1 cellular context compared by ENCODE assay signal in the genomic region with DNA sequence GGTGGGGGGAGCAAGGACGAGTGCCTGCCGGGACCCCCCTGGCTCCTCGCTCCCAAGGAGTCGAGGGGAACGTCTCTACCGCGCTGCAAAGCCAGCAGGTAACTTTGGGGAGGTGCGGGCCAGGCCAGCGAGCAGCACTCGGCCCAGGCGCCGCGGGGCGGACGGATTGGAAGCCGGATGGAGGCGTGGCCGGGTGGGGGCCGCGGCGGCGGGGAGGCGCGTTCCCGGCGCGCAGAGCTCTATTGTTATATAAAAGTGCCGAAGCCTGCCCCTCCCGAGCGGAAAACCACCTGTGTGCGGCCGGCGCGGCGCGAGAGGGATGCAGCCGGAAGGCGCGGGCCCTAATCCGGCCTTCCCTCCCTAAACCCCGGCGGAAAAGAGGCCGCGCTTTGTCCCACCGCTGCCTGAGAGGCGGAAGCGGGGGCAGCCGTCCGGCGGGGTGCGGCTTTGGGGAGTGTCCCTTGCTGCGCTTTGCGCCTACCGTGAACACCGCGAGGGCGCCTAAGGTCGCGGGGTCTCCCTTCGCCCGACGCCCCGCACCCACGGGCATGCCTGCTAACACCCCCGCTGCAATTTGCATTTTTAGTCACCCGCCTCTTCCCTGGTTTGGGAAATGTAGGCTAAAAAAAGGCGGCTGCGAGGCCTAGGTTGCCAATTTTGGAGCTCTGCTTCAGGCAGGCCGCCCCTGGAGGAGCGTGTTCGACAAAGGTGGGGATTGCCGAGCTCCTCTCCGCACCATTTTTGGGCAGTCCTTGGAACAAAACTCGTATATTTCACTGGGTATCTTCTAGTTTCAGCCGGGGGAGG.
TF ChIP-seq lines count a peak whose summit lies in the region.

No MANE protein-coding gene starts in this region.

TF ChIP-seq in HepG2, 621 proteins besides CTCF, POLR2A, EP300 and RAD21 (continued from another document and continues in another):
- TF ChIP-seq, protein P1, sequence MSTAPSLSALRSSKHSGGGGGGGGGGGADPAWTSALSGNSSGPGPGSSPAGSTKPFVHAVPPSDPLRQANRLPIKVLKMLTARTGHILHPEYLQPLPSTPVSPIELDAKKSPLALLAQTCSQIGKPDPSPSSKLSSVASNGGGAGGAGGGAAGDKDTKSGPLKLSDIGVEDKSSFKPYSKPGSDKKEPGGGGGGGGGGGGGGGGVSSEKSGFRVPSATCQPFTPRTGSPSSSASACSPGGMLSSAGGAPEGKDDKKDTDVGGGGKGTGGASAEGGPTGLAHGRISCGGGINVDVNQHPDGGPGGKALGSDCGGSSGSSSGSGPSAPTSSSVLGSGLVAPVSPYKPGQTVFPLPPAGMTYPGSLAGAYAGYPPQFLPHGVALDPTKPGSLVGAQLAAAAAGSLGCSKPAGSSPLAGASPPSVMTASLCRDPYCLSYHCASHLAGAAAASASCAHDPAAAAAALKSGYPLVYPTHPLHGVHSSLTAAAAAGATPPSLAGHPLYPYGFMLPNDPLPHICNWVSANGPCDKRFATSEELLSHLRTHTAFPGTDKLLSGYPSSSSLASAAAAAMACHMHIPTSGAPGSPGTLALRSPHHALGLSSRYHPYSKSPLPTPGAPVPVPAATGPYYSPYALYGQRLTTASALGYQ (CRISPR knock-in tag; IDR thresholded peaks at IDR 0.05): peak; percentile 71; the same call in 1 of the 2 replicates
- TF ChIP-seq PPARG (CRISPR knock-in tag; conservative IDR thresholded peaks at IDR 0.05) (peak; percentile 56; the same call in 1 of the 2 replicates), FOXA1 (IDR thresholded peaks at IDR 0.05) (no peak), FOXA1 (CRISPR knock-in tag; IDR thresholded peaks at IDR 0.05) (no peak), HDAC6 (IDR thresholded peaks at IDR 0.05; ENCODE audit: low read depth, low read length) (no peak), ATM (IDR thresholded peaks at IDR 0.05; ENCODE audit: borderline replicate concordance) (no peak), ZBTB7A (CRISPR knock-in tag; IDR thresholded peaks at IDR 0.05) (peak; percentile 68; the same call in 1 of the 2 replicates), MXI1 (IDR thresholded peaks at IDR 0.05; ENCODE audit: borderline replicate concordance, low read depth, low read length) (peak; percentile 12; the same call in 1 of the 3 replicates), SIX1 (CRISPR knock-in tag; IDR thresholded peaks at IDR 0.05; ENCODE audit: borderline replicate concordance) (peak; percentile 61), MYC (CRISPR knock-in tag; IDR thresholded peaks at IDR 0.05; ENCODE audit: borderline replicate concordance) (peak; percentile 63; the same call in 1 of the 2 replicates), ZSCAN21 (CRISPR knock-in tag; IDR thresholded peaks at IDR 0.05; ENCODE audit: borderline replicate concordance) (peak; percentile 36; the same call in 1 of the 2 replicates), ARNT (IDR thresholded peaks at IDR 0.05) (no peak), ZNF776 (CRISPR knock-in tag; IDR thresholded peaks at IDR 0.05) (no peak; the same call in 1 of the 2 replicates), ZNF263 (CRISPR knock-in tag; IDR thresholded peaks at IDR 0.05) (no peak), ZFP36 (IDR thresholded peaks at IDR 0.05; ENCODE audit: borderline replicate concordance, low read depth, low read length, partially characterized antibody) (no peak), HIVEP1 (CRISPR knock-in tag; IDR thresholded peaks at IDR 0.05) (peak; percentile 98), SNRNP70 (IDR thresholded peaks at IDR 0.05; ENCODE audit: low read depth, low read length) (no peak), PRMT3 (CRISPR knock-in tag; IDR thresholded peaks at IDR 0.05; ENCODE audit: borderline replicate concordance, low read depth) (peak; percentile 89; the same call in 1 of the 2 replicates), ZFAT (CRISPR knock-in tag; conservative IDR thresholded peaks at IDR 0.05) (peak; percentile 81; the same call in 1 of the 2 replicates), ZFP36L2 (CRISPR knock-in tag; IDR thresholded peaks at IDR 0.05) (0 out of 2 replicates have a peak, but pooled peaks have one; percentile 8), CBFB (CRISPR knock-in tag; IDR thresholded peaks at IDR 0.05) (peak; percentile 75; the same call in 1 of the 2 replicates), ZNF230 (CRISPR knock-in tag; IDR thresholded peaks at IDR 0.05) (no peak), SMAD9 (CRISPR knock-in tag; IDR thresholded peaks at IDR 0.05) (no peak; the same call in 1 of the 2 replicates), NBN (conservative IDR thresholded peaks at IDR 0.05) (no peak), NR2F2 (IDR thresholded peaks at IDR 0.05; ENCODE audit: borderline replicate concordance, low read depth) (no peak), ZBTB20 (CRISPR knock-in tag; IDR thresholded peaks at IDR 0.05; ENCODE audit: borderline replicate concordance, low read depth) (no peak), ETV5 (CRISPR knock-in tag; IDR thresholded peaks at IDR 0.05; ENCODE audit: borderline replicate concordance) (peak; percentile 98)
- TF ChIP-seq, protein P2, sequence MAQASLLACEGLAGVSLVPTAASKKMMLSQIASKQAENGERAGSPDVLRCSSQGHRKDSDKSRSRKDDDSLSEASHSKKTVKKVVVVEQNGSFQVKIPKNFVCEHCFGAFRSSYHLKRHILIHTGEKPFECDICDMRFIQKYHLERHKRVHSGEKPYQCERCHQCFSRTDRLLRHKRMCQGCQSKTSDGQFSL (CRISPR knock-in tag; IDR thresholded peaks at IDR 0.05): no peak
- TF ChIP-seq, protein P3, sequence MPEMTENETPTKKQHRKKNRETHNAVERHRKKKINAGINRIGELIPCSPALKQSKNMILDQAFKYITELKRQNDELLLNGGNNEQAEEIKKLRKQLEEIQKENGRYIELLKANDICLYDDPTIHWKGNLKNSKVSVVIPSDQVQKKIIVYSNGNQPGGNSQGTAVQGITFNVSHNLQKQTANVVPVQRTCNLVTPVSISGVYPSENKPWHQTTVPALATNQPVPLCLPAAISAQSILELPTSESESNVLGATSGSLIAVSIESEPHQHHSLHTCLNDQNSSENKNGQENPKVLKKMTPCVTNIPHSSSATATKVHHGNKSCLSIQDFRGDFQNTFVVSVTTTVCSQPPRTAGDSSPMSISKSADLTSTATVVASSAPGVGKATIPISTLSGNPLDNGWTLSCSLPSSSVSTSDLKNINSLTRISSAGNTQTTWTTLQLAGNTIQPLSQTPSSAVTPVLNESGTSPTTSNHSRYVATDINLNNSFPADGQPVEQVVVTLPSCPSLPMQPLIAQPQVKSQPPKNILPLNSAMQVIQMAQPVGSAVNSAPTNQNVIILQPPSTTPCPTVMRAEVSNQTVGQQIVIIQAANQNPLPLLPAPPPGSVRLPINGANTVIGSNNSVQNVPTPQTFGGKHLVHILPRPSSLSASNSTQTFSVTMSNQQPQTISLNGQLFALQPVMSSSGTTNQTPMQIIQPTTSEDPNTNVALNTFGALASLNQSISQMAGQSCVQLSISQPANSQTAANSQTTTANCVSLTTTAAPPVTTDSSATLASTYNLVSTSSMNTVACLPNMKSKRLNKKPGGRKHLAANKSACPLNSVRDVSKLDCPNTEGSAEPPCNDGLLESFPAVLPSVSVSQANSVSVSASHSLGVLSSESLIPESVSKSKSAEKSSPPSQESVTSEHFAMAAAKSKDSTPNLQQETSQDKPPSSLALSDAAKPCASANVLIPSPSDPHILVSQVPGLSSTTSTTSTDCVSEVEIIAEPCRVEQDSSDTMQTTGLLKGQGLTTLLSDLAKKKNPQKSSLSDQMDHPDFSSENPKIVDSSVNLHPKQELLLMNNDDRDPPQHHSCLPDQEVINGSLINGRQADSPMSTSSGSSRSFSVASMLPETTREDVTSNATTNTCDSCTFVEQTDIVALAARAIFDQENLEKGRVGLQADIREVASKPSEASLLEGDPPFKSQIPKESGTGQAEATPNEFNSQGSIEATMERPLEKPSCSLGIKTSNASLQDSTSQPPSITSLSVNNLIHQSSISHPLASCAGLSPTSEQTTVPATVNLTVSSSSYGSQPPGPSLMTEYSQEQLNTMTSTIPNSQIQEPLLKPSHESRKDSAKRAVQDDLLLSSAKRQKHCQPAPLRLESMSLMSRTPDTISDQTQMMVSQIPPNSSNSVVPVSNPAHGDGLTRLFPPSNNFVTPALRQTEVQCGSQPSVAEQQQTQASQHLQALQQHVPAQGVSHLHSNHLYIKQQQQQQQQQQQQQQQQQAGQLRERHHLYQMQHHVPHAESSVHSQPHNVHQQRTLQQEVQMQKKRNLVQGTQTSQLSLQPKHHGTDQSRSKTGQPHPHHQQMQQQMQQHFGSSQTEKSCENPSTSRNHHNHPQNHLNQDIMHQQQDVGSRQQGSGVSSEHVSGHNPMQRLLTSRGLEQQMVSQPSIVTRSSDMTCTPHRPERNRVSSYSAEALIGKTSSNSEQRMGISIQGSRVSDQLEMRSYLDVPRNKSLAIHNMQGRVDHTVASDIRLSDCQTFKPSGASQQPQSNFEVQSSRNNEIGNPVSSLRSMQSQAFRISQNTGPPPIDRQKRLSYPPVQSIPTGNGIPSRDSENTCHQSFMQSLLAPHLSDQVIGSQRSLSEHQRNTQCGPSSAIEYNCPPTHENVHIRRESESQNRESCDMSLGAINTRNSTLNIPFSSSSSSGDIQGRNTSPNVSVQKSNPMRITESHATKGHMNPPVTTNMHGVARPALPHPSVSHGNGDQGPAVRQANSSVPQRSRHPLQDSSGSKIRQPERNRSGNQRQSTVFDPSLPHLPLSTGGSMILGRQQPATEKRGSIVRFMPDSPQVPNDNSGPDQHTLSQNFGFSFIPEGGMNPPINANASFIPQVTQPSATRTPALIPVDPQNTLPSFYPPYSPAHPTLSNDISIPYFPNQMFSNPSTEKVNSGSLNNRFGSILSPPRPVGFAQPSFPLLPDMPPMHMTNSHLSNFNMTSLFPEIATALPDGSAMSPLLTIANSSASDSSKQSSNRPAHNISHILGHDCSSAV (CRISPR knock-in tag; IDR thresholded peaks at IDR 0.05; ENCODE audit: borderline replicate concordance): no peak
- TF ChIP-seq, protein P4, sequence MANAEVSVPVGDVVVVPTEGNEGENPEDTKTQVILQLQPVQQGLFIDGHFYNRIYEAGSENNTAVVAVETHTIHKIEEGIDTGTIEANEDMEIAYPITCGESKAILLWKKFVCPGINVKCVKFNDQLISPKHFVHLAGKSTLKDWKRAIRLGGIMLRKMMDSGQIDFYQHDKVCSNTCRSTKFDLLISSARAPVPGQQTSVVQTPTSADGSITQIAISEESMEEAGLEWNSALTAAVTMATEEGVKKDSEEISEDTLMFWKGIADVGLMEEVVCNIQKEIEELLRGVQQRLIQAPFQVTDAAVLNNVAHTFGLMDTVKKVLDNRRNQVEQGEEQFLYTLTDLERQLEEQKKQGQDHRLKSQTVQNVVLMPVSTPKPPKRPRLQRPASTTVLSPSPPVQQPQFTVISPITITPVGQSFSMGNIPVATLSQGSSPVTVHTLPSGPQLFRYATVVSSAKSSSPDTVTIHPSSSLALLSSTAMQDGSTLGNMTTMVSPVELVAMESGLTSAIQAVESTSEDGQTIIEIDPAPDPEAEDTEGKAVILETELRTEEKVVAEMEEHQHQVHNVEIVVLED (CRISPR knock-in tag; IDR thresholded peaks at IDR 0.05; ENCODE audit: borderline replicate concordance): peak; percentile 58
- TF ChIP-seq, protein P5, sequence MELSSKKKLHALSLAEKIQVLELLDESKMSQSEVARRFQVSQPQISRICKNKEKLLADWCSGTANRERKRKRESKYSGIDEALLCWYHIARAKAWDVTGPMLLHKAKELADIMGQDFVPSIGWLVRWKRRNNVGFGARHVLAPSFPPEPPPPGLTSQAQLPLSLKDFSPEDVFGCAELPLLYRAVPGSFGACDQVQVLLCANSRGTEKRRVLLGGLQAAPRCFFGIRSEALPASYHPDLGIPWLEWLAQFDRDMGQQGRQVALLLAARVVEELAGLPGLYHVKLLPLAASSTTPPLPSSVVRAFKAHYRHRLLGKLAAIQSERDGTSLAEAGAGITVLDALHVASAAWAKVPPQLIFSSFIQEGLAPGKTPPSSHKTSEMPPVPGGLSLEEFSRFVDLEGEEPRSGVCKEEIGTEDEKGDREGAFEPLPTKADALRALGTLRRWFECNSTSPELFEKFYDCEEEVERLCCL (CRISPR knock-in tag; IDR thresholded peaks at IDR 0.05; ENCODE audit: borderline replicate concordance): no peak
- TF ChIP-seq, protein P6, sequence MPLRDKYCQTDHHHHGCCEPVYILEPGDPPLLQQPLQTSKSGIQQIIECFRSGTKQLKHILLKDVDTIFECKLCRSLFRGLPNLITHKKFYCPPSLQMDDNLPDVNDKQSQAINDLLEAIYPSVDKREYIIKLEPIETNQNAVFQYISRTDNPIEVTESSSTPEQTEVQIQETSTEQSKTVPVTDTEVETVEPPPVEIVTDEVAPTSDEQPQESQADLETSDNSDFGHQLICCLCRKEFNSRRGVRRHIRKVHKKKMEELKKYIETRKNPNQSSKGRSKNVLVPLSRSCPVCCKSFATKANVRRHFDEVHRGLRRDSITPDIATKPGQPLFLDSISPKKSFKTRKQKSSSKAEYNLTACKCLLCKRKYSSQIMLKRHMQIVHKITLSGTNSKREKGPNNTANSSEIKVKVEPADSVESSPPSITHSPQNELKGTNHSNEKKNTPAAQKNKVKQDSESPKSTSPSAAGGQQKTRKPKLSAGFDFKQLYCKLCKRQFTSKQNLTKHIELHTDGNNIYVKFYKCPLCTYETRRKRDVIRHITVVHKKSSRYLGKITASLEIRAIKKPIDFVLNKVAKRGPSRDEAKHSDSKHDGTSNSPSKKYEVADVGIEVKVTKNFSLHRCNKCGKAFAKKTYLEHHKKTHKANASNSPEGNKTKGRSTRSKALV (CRISPR knock-in tag; IDR thresholded peaks at IDR 0.05): peak; percentile 83; the same call in 1 of the 2 replicates
- TF ChIP-seq, protein P7, sequence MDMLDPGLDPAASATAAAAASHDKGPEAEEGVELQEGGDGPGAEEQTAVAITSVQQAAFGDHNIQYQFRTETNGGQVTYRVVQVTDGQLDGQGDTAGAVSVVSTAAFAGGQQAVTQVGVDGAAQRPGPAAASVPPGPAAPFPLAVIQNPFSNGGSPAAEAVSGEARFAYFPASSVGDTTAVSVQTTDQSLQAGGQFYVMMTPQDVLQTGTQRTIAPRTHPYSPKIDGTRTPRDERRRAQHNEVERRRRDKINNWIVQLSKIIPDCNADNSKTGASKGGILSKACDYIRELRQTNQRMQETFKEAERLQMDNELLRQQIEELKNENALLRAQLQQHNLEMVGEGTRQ (IDR thresholded peaks at IDR 0.05; ENCODE audit: low read depth, low read length): no peak
- TF ChIP-seq, protein P7 (CRISPR knock-in tag; IDR thresholded peaks at IDR 0.05; ENCODE audit: borderline replicate concordance): no peak; the same call in 1 of the 2 replicates
- TF ChIP-seq, protein P8, sequence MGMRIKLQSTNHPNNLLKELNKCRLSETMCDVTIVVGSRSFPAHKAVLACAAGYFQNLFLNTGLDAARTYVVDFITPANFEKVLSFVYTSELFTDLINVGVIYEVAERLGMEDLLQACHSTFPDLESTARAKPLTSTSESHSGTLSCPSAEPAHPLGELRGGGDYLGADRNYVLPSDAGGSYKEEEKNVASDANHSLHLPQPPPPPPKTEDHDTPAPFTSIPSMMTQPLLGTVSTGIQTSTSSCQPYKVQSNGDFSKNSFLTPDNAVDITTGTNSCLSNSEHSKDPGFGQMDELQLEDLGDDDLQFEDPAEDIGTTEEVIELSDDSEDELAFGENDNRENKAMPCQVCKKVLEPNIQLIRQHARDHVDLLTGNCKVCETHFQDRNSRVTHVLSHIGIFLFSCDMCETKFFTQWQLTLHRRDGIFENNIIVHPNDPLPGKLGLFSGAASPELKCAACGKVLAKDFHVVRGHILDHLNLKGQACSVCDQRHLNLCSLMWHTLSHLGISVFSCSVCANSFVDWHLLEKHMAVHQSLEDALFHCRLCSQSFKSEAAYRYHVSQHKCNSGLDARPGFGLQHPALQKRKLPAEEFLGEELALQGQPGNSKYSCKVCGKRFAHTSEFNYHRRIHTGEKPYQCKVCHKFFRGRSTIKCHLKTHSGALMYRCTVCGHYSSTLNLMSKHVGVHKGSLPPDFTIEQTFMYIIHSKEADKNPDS (CRISPR knock-in tag; IDR thresholded peaks at IDR 0.05): no peak; the same call in 1 of the 2 replicates
